16 cellular contexts compared by ENCODE assay signal in genomic region chr12:42473130-42473529, GRCh38.
A peak's percentile ranks its signal among the peaks of the same experiment; 100 is the strongest.
DNase-seq lines count a peak whose midpoint lies in the region; ATAC-seq, FAIRE-seq and TF ChIP-seq lines count a peak whose summit lies in the region.
"Had no signal": no experiment of that assay in that cellular context is flagged by ENCODE, and none has a peak within 500 bp of the region (broad histone marks: within the 10 kb centered on the region; RNA-seq: fewer than 3 reads in every experiment).

No MANE protein-coding gene starts in this region.

- H3K4me3 Mint-ChIP-seq in progenitor cell of endocrine pancreas (ENCODE audit: low read depth) = no peak overlapping the region
- no peak overlapping the region for H3K4me3 Mint-ChIP-seq in activated CD4-positive, alpha-beta memory T cell treated with anti-CD3 and anti-CD28 coated beads for 36 hours
- H3K4me3 Mint-ChIP-seq in natural killer cell = no peak overlapping the region
- H3K4me3 Mint-ChIP-seq: CD4-positive, CD25-positive, alpha-beta regulatory T cell had no signal

- ATAC-seq in natural killer cell = no peak
- ATAC-seq: right cardiac atrium had no signal

- TF ChIP-seq CTCF in fibroblast of mammary gland (conservative IDR thresholded peaks at IDR 0.05; ENCODE audit: control insufficient read depth, insufficient read depth, low read depth, low read length) (no peak), progenitor cell of endocrine pancreas (IDR thresholded peaks at IDR 0.05; ENCODE audit: unreplicated experiment) (no peak), natural killer cell (IDR thresholded peaks at IDR 0.05) (no peak)

- CTCF ChIA-PET in activated CD4-positive, alpha-beta memory T cell treated with anti-CD3 and anti-CD28 coated beads for 36 hours (lab: Charles Lee) = interaction anchor here (1.0 kb wide), 1 partner anchor 10 kb away, joined by 5 read pairs; no protein-coding TSS in a partner anchor

- POLR2A ChIA-PET in activated CD4-positive, alpha-beta memory T cell treated with anti-CD3 and anti-CD28 coated beads for 36 hours (lab: Charles Lee) = no interaction called here

- peak; percentile 41 for FAIRE-seq in RCC 7860 (lab: Jason Lieb, UNC)
- FAIRE-seq: TTC549 had no signal

- DNase-seq in GM03348 (ENCODE audit: low spot score) (peak; percentile 60), RCC 7860 (ENCODE audit: low spot score) (peak; percentile 43), fibroblast of mammary gland (ENCODE audit: low read depth) (peak; percentile 67), progenitor cell of endocrine pancreas (ENCODE audit: low spot score, unreplicated experiment) (no peak), natural killer cell (no peak), nucleus accumbens (lab: John Stamatoyannopoulos, UW) (no peak)
- no peak for DNase-seq in activated CD4-positive, CD25-positive, alpha-beta regulatory T cell (lab: John Stamatoyannopoulos, UW)
- no peak for DNase-seq in activated CD4-positive, alpha-beta memory T cell treated with anti-CD3 and anti-CD28 coated beads for 36 hours
- DNase-seq: activated CD8-positive, alpha-beta memory T cell treated with anti-CD3 and anti-CD28 coated beads for 24 hours; activated naive CD4-positive, alpha-beta T cell treated with anti-CD3 and anti-CD28 coated beads, Interleukin-2, amount 50 U/mL, for 16 hours; CD4-positive, CD25-positive, alpha-beta regulatory T cell; KBM-7; NCI-H1436 treated with DMSO at 0.1 percent for 48 hours; right cardiac atrium had no signal

- H3K36me3 Mint-ChIP-seq in progenitor cell of endocrine pancreas (ENCODE audit: insufficient read depth) (peaks cover 29% of the 10 kb centered on the region), natural killer cell (no peaks in the 10 kb centered on the region)
- no peaks in the 10 kb centered on the region for H3K36me3 Mint-ChIP-seq in activated CD4-positive, alpha-beta memory T cell treated with anti-CD3 and anti-CD28 coated beads for 36 hours
- H3K36me3 Mint-ChIP-seq: CD4-positive, CD25-positive, alpha-beta regulatory T cell had no signal

- intact Hi-C loops in activated CD4-positive, alpha-beta memory T cell treated with anti-CD3 and anti-CD28 coated beads for 36 hours (cut with micrococcal nuclease) = no loop called here
- intact Hi-C loops in natural killer cell (cut with micrococcal nuclease) = no loop called here

- H3K27ac Mint-ChIP-seq in progenitor cell of endocrine pancreas (peak overlapping the region; percentile 76), natural killer cell (no peak overlapping the region)
- H3K27ac Mint-ChIP-seq in activated CD4-positive, alpha-beta memory T cell treated with anti-CD3 and anti-CD28 coated beads for 36 hours = no peak overlapping the region
- H3K27ac Mint-ChIP-seq: CD4-positive, CD25-positive, alpha-beta regulatory T cell had no signal

- H3K4me1 Mint-ChIP-seq in progenitor cell of endocrine pancreas (ENCODE audit: low read depth) = peaks cover 34% of the 10 kb centered on the region
- H3K4me1 Mint-ChIP-seq in activated CD4-positive, alpha-beta memory T cell treated with anti-CD3 and anti-CD28 coated beads for 36 hours (ENCODE audit: low read depth) = peaks cover 10% of the 10 kb centered on the region
- H3K4me1 Mint-ChIP-seq in natural killer cell = peaks cover 19 to 22% of the 10 kb centered on the region in 2 donors

- no peaks in the 10 kb centered on the region for H3K9me3 Mint-ChIP-seq in progenitor cell of endocrine pancreas (ENCODE audit: low read depth)
- no peaks in the 10 kb centered on the region for H3K9me3 Mint-ChIP-seq in activated CD4-positive, alpha-beta memory T cell treated with anti-CD3 and anti-CD28 coated beads for 36 hours
- H3K9me3 Mint-ChIP-seq in natural killer cell = no peaks in the 10 kb centered on the region

- H3K4me3 ChIP-seq in fibroblast of mammary gland (ENCODE audit: control insufficient read depth, low read depth, low read length) = no peak overlapping the region
- H3K4me3 ChIP-seq: SJSA1 had no signal

- no peaks in the 10 kb centered on the region for H3K27me3 Mint-ChIP-seq in progenitor cell of endocrine pancreas
- H3K27me3 Mint-ChIP-seq in activated CD4-positive, alpha-beta memory T cell treated with anti-CD3 and anti-CD28 coated beads for 36 hours = peaks cover 39% of the 10 kb centered on the region
- peaks cover 12 to 13% of the 10 kb centered on the region in 2 donors for H3K27me3 Mint-ChIP-seq in natural killer cell (ENCODE audit: low read depth in 2 of 2)

Comparison
In these comparisons a context has a peak if more than half of its experiments do, and no peak if none do; other contexts are left out.
1. DNase-seq: peak in GM03348 (single experiment), RCC 7860 (single experiment) and fibroblast of mammary gland (single experiment); none in progenitor cell of endocrine pancreas (single experiment), activated CD4-positive, CD25-positive, alpha-beta regulatory T cell (0 of 4), activated CD4-positive, alpha-beta memory T cell treated with anti-CD3 and anti-CD28 coated beads for 36 hours (single experiment), natural killer cell (single experiment) and nucleus accumbens (0 of 56).